In genomic region chr12:123153906-123154305, GRCh38 we compare ENCODE assay signal across 18 cellular contexts.
"Had no signal": no experiment of that assay in that cellular context is flagged by ENCODE, and none has a peak within 500 bp of the region (broad histone marks: within the 10 kb centered on the region; RNA-seq: fewer than 3 reads in every experiment).

No MANE protein-coding gene starts in this region.

- H3K36me3 ChIP-seq: ovary, upper lobe of left lung had no signal

- H2AFZ ChIP-seq: neural progenitor cell had no signal

- H3K27me3 Mint-ChIP-seq: stimulated activated naive CD8-positive, alpha-beta T cell treated with anti-CD3 and anti-CD28 coated beads, Interleukin-15, Interleukin-2, amounts not matched to agents 100 ng/mL and 50 ng/mL, for 24 hours had no signal

- DNase-seq: activated CD4-positive, alpha-beta T cell treated with anti-CD3 and anti-CD28 coated beads for 4 hours; activated naive CD8-positive, alpha-beta T cell treated with anti-CD3 and anti-CD28 coated beads, Interleukin-2, amount 10 ng/mL, durations not matched to agents 7 days and 5 days; anterior cingulate cortex; cerebellar nuclear complex; effector memory CD4-positive, alpha-beta T cell; foreskin keratinocyte; glutamatergic neuron; hypothalamus; left cardiac atrium; midbrain; ovary; T-helper 2 cell; upper lobe of left lung had no signal

- H3K4me3 Mint-ChIP-seq: activated naive CD8-positive, alpha-beta T cell treated with anti-CD3 and anti-CD28 coated beads, Interleukin-2, amount 10 ng/mL, durations not matched to agents 7 days and 5 days; activated T-helper 1 cell treated with anti-CD3 and anti-CD28 coated beads, Interleukin-12 subunit alpha, Interleukin-12 subunit beta, Interleukin-2, Interleukin-4 antibody, amounts not matched to agents 30 ng/mL and 10 ng/mL and 1 ng/mL, durations not matched to agents 14 hours and 24 hours and 36 hours; neural progenitor cell; stimulated activated naive CD8-positive, alpha-beta T cell treated with anti-CD3 and anti-CD28 coated beads, Interleukin-15, Interleukin-2, amounts not matched to agents 100 ng/mL and 50 ng/mL, for 24 hours had no signal

- ATAC-seq: foreskin keratinocyte, left cardiac atrium, sciatic nerve had no signal

- H3K9me3 ChIP-seq: ovary, upper lobe of left lung had no signal

- H3K4me2 ChIP-seq: neural progenitor cell had no signal

- H3K4me1 ChIP-seq: foreskin keratinocyte had no signal

- H3K27me3 ChIP-seq: foreskin keratinocyte, ovary, upper lobe of left lung had no signal

- H3K9ac ChIP-seq: neural progenitor cell had no signal

- H3K4me3 ChIP-seq: lung, neural progenitor cell, ovary, upper lobe of left lung had no signal

- H3K27ac ChIP-seq: foreskin keratinocyte, neural progenitor cell, ovary, upper lobe of left lung had no signal

- H3K9me3 Mint-ChIP-seq: activated naive CD8-positive, alpha-beta T cell treated with anti-CD3 and anti-CD28 coated beads, Interleukin-2, amount 10 ng/mL, durations not matched to agents 7 days and 5 days; activated T-helper 1 cell treated with anti-CD3 and anti-CD28 coated beads, Interleukin-12 subunit alpha, Interleukin-12 subunit beta, Interleukin-2, Interleukin-4 antibody, amounts not matched to agents 30 ng/mL and 10 ng/mL and 1 ng/mL, durations not matched to agents 14 hours and 24 hours and 36 hours; neural progenitor cell; stimulated activated naive CD8-positive, alpha-beta T cell treated with anti-CD3 and anti-CD28 coated beads, Interleukin-15, Interleukin-2, amounts not matched to agents 100 ng/mL and 50 ng/mL, for 24 hours had no signal

- H3K27ac Mint-ChIP-seq: activated naive CD8-positive, alpha-beta T cell treated with anti-CD3 and anti-CD28 coated beads, Interleukin-2, amount 10 ng/mL, durations not matched to agents 7 days and 5 days; activated T-helper 1 cell treated with anti-CD3 and anti-CD28 coated beads, Interleukin-12 subunit alpha, Interleukin-12 subunit beta, Interleukin-2, Interleukin-4 antibody, amounts not matched to agents 30 ng/mL and 10 ng/mL and 1 ng/mL, durations not matched to agents 14 hours and 24 hours and 36 hours; neural progenitor cell; stimulated activated naive CD8-positive, alpha-beta T cell treated with anti-CD3 and anti-CD28 coated beads, Interleukin-15, Interleukin-2, amounts not matched to agents 100 ng/mL and 50 ng/mL, for 24 hours had no signal
